Comparison of ENCODE assay signal across 17 cellular contexts in genomic region chr7:110573862-110574528, GRCh38.
A peak's percentile ranks its signal among the peaks of the same experiment; 100 is the strongest.
DNase-seq lines count a peak whose midpoint lies in the region; ATAC-seq and TF ChIP-seq lines count a peak whose summit lies in the region.
"Had no signal": no experiment of that assay in that cellular context is flagged by ENCODE, and none has a peak within 500 bp of the region (broad histone marks: within the 10 kb centered on the region; RNA-seq: fewer than 3 reads in every experiment).

No MANE protein-coding gene starts in this region.

- no peak overlapping the region for H3K4me2 ChIP-seq in hepatocyte
- H3K4me2 ChIP-seq: BLaER1 had no signal

- no peaks in the 10 kb centered on the region for H3K9me2 ChIP-seq in hepatocyte (replicated peaks; ENCODE audit: insufficient read depth)

- POLR2A ChIA-PET in AG04450 (lab: Yijun Ruan, JAX): interaction anchor here (0.9 kb wide), 1 partner anchor 40 kb away, joined by 3 read pairs; no protein-coding TSS in a partner anchor

- H3K4me3 ChIP-seq in AG04450 (ENCODE audit: low read depth, low read length) (no peak overlapping the region), adipocyte (ENCODE audit: low read length) (no peak overlapping the region), hepatocyte (no peak overlapping the region)
- H3K4me3 ChIP-seq: BLaER1, SJCRH30, thoracic aorta had no signal

- DNase-seq in AG04450 (ENCODE audit: low read depth, low spot score): peak; percentile 85
- DNase-seq in HS-27A (ENCODE audit: low read depth): peak; percentile 8
- peak; percentile 60 for DNase-seq in adipocyte (ENCODE audit: low read depth)
- peak; percentile 16 for DNase-seq in hepatocyte (ENCODE audit: low spot score)
- DNase-seq in GM19238 (ENCODE audit: insufficient read length, low spot score): no peak
- DNase-seq: activated CD4-positive, alpha-beta T cell treated with anti-CD3 and anti-CD28 coated beads for 1 hour; activated effector memory CD4-positive, alpha-beta T cell treated with Interleukin-2 at 50 U/mL for 16 hours; dermis blood vessel endothelial cell; HCEC 1CT; Kasumi-1; NCI-H526 had no signal

- H4K20me1 ChIP-seq in hepatocyte (ENCODE audit: insufficient read depth, poor library complexity, severe bottlenecking): no peaks in the 10 kb centered on the region
- H4K20me1 ChIP-seq: BLaER1 had no signal

- TF ChIP-seq CTCF in AG04450 (IDR thresholded peaks at IDR 0.05; ENCODE audit: low read depth, low read length): no peak
- no peak for TF ChIP-seq CTCF in hepatocyte (IDR thresholded peaks at IDR 0.05; ENCODE audit: poor library complexity)

- H3K27me3 ChIP-seq in AG04450 (ENCODE audit: control insufficient read depth, insufficient read depth, low read length) (no peaks in the 10 kb centered on the region), adipocyte (replicated peaks; ENCODE audit: control insufficient read depth, insufficient read depth, low read length) (no peaks in the 10 kb centered on the region), hepatocyte (no peaks in the 10 kb centered on the region)
- H3K27me3 ChIP-seq: BLaER1, SJCRH30 had no signal

- no peaks in the 10 kb centered on the region for H3K4me1 ChIP-seq in adipocyte (ENCODE audit: control insufficient read depth, insufficient read depth, low read length)
- H3K4me1 ChIP-seq in hepatocyte (ENCODE audit: insufficient read depth): peaks cover 5% of the 10 kb centered on the region
- H3K4me1 ChIP-seq: BLaER1, SJCRH30 had no signal

- no peak overlapping the region for H2AFZ ChIP-seq in hepatocyte

- H3K27ac ChIP-seq in AG04450 (ENCODE audit: low read depth, low read length): peak overlapping the region; percentile 89
- H3K27ac ChIP-seq in hepatocyte: no peak overlapping the region
- H3K27ac ChIP-seq: BLaER1, SJCRH30, thoracic aorta had no signal

- H3K36me3 ChIP-seq in adipocyte (ENCODE audit: control insufficient read depth, insufficient read depth, low read length, severe bottlenecking) (no peaks in the 10 kb centered on the region), hepatocyte (replicated peaks; ENCODE audit: insufficient read depth, low read depth) (no peaks in the 10 kb centered on the region)
- H3K36me3 ChIP-seq: BLaER1, SJCRH30, thoracic aorta had no signal

- ATAC-seq in GM19324 (IDR thresholded peaks at IDR 0.05; ENCODE audit: low FRiP score, unreplicated experiment): no peak
- ATAC-seq in GM19328 (IDR thresholded peaks at IDR 0.05; ENCODE audit: unreplicated experiment): no peak
- ATAC-seq in HG03135 (IDR thresholded peaks at IDR 0.05; ENCODE audit: unreplicated experiment): no peak

- no peak overlapping the region for H3K9ac ChIP-seq in adipocyte (ENCODE audit: low read length)
- H3K9ac ChIP-seq: BLaER1 had no signal

- CTCF ChIA-PET in AG04450 (lab: Charles Lee): interaction anchor here (1.5 kb wide), 1 partner anchor 18 kb away, joined by 6 read pairs; no protein-coding TSS in a partner anchor

- H3K79me2 ChIP-seq in hepatocyte: no peaks in the 10 kb centered on the region

- H3K9me3 ChIP-seq in AG04450 (ENCODE audit: control insufficient read depth, insufficient read depth, low read length) (no peaks in the 10 kb centered on the region), adipocyte (ENCODE audit: control insufficient read depth, low read length) (no peaks in the 10 kb centered on the region), hepatocyte (ENCODE audit: low read depth) (no peaks in the 10 kb centered on the region)
- H3K9me3 ChIP-seq: BLaER1, SJCRH30, thoracic aorta had no signal

- WGBS in hepatocyte (ENCODE audit: low lambda C conversion rate, missing lambda C conversion rate): 67% methylated on average over 6 of the region's 6 CpGs
